In genomic region chr14:83085141-83085540, GRCh38 we compare ENCODE assay signal across 25 cellular contexts.
"Had no signal": no experiment of that assay in that cellular context is flagged by ENCODE, and none has a peak within 500 bp of the region (broad histone marks: within the 10 kb centered on the region; RNA-seq: fewer than 3 reads in every experiment).

No MANE protein-coding gene starts in this region.

- H3K27me3 ChIP-seq: brain microvascular endothelial cell, colonic mucosa, hepatocyte, pancreas, right lobe of liver, stomach, vagina had no signal

- H3K9me3 Mint-ChIP-seq: endodermal cell had no signal

- H3K27me3 Mint-ChIP-seq: central memory CD8-positive, alpha-beta T cell; naive thymus-derived CD8-positive, alpha-beta T cell had no signal

- H3K27ac Mint-ChIP-seq: endodermal cell; naive thymus-derived CD8-positive, alpha-beta T cell; stimulated activated effector memory CD8-positive, alpha-beta T cell treated with anti-CD3 and anti-CD28 coated beads, Interleukin-12 subunit alpha, Interleukin-12 subunit beta, amount 100 ng/mL, for 72 hours had no signal

- H3K4me1 ChIP-seq: colonic mucosa, pancreas, right lobe of liver, stomach, vagina had no signal

- DNase-seq: activated CD4-positive, CD25-positive, alpha-beta regulatory T cell treated with anti-CD3 and anti-CD28 coated beads, Interleukin-2, amount 50 U/mL, for 72 hours; activated CD8-positive, alpha-beta memory T cell treated with anti-CD3 and anti-CD28 coated beads for 24 hours; activated CD8-positive, alpha-beta memory T cell treated with anti-CD3 and anti-CD28 coated beads, Interleukin-2, amount 50 U/mL, for 48 hours; activated effector memory CD4-positive, alpha-beta T cell treated with Interleukin-2 at 50 U/mL for 16 hours; activated naive CD4-positive, alpha-beta T cell treated with anti-CD3 and anti-CD28 coated beads, Interleukin-2, amount 50 U/mL, for 16 hours; activated T-cell treated with anti-CD3 and anti-CD28 coated beads, Interleukin-2, amount 50 U/mL, for 48 hours; aorta; brain microvascular endothelial cell; colonic mucosa; endodermal cell; foreskin fibroblast; mesenchymal stem cell; naive thymus-derived CD8-positive, alpha-beta T cell; pancreas; right lobe of liver; stimulated activated CD4-positive, alpha-beta T cell treated with anti-CD3 and anti-CD28 coated beads, Interleukin-4, amount 100 ng/mL, for 24 hours; stomach; trophoblast cell had no signal

- H3K4me3 Mint-ChIP-seq: central memory CD8-positive, alpha-beta T cell; endodermal cell; naive thymus-derived CD8-positive, alpha-beta T cell; stimulated activated effector memory CD8-positive, alpha-beta T cell treated with anti-CD3 and anti-CD28 coated beads, Interleukin-12 subunit alpha, Interleukin-12 subunit beta, amount 100 ng/mL, for 72 hours had no signal

- H3K36me3 Mint-ChIP-seq: naive thymus-derived CD8-positive, alpha-beta T cell; stimulated activated effector memory CD8-positive, alpha-beta T cell treated with anti-CD3 and anti-CD28 coated beads, Interleukin-12 subunit alpha, Interleukin-12 subunit beta, amount 100 ng/mL, for 72 hours had no signal

- H3K27ac ChIP-seq: brain microvascular endothelial cell, colonic mucosa, epithelial cell of prostate, hepatocyte, pancreas, right lobe of liver, stomach, vagina, VCaP had no signal

- H3K4me3 ChIP-seq: colonic mucosa, hepatocyte, pancreas, right lobe of liver, smooth muscle cell, stomach, vagina had no signal

- H3K4me1 Mint-ChIP-seq: central memory CD8-positive, alpha-beta T cell; naive thymus-derived CD8-positive, alpha-beta T cell; stimulated activated effector memory CD8-positive, alpha-beta T cell treated with anti-CD3 and anti-CD28 coated beads, Interleukin-12 subunit alpha, Interleukin-12 subunit beta, amount 100 ng/mL, for 72 hours had no signal

- ATAC-seq: naive thymus-derived CD8-positive, alpha-beta T cell; pancreas; right lobe of liver; stimulated activated effector memory CD8-positive, alpha-beta T cell treated with anti-CD3 and anti-CD28 coated beads, Interleukin-12 subunit alpha, Interleukin-12 subunit beta, amount 100 ng/mL, for 72 hours had no signal

- H3K36me3 ChIP-seq: brain microvascular endothelial cell, colonic mucosa, pancreas, right lobe of liver, stomach, vagina had no signal

- H3K9me3 ChIP-seq: colonic mucosa, pancreas, right lobe of liver, stomach, vagina had no signal
